9 cellular contexts compared by ENCODE assay signal in the genomic region with DNA sequence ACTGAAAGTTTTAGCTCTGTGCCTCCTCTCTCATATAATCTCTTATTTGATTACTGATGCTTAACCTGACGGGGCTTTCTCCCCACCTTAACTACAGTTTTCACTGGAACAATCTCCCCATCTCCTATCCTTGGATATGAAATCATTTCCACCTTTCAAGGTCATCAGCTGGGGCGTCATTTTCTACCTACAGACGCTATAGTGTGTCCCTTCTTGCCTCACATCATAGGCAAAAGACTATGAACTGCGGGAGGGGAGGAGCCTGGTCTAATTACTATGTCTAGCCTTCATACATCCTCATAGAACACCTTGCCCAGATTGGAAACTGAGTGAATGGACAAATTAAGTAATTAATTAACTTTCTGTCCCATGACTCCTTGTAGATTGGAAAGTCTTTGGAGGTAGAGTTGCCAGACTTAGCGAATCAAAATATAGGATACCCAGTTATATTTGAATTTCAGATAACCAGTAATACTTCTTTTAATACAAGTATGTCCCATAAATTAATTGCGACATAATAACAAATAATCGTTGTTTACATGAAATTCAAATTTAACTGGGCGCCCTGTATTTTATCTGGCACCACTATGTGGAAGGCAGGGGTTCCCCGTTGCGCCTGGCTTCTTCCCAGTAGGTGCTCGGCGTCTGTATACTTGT. TPM values are rescaled to one million over a fixed set of nuclear protein-coding genes. Genes with fewer than 3 reads are reported as not detected.
DNase-seq lines count a peak whose midpoint lies in the region; ATAC-seq and TF ChIP-seq lines count a peak whose summit lies in the region.
"Had no signal": no experiment of that assay in that cellular context is flagged by ENCODE, and none has a peak within 500 bp of the region (broad histone marks: within the 10 kb centered on the region; RNA-seq: fewer than 3 reads in every experiment).

No MANE protein-coding gene starts in this region.

- H3K27me3 ChIP-seq in KMS-11 (ENCODE audit: insufficient read depth, low read depth), result no peaks in the 10 kb centered on the region

- H3K27me3 Mint-ChIP-seq in stimulated activated naive CD8-positive, alpha-beta T cell treated with anti-CD3 and anti-CD28 coated beads, Interleukin-15, Interleukin-2, amounts not matched to agents 100 ng/mL and 50 ng/mL, for 24 hours, result no peaks in the 10 kb centered on the region
- H3K27me3 Mint-ChIP-seq in central memory CD8-positive, alpha-beta T cell, result no peaks in the 10 kb centered on the region
- no peaks in the 10 kb centered on the region for H3K27me3 Mint-ChIP-seq in mesothelial cell of epicardium (ENCODE audit: low read depth)

- H3K4me1 ChIP-seq in KMS-11 (ENCODE audit: low read depth, poor library complexity, severe bottlenecking), result peaks cover 29% of the 10 kb centered on the region

- no peak overlapping the region for H3K4me3 ChIP-seq in KMS-11 (IDR thresholded peaks at IDR 0.05; ENCODE audit: insufficient read depth, low read depth, low read length)

- no peaks in the 10 kb centered on the region for H3K36me3 ChIP-seq in KMS-11 (ENCODE audit: insufficient read depth)

- peaks cover 7% of the 10 kb centered on the region for H3K36me3 Mint-ChIP-seq in stimulated activated naive CD8-positive, alpha-beta T cell treated with anti-CD3 and anti-CD28 coated beads, Interleukin-15, Interleukin-2, amounts not matched to agents 100 ng/mL and 50 ng/mL, for 24 hours (ENCODE audit: low read depth)
- peaks cover 6% of the 10 kb centered on the region for H3K36me3 Mint-ChIP-seq in central memory CD8-positive, alpha-beta T cell (ENCODE audit: insufficient read depth)
- H3K36me3 Mint-ChIP-seq in mesothelial cell of epicardium, result no peaks in the 10 kb centered on the region

- H2AFZ ChIP-seq in KMS-11 (ENCODE audit: low read depth), result peak overlapping the region; percentile 71

- peak overlapping the region; percentile 58; the same call in 1 of the 2 replicates for H3K9ac ChIP-seq in KMS-11

- no peak overlapping the region; the same call in 1 of the 2 replicates for H3K27ac ChIP-seq in KMS-11

- no peaks in the 10 kb centered on the region for H3K9me3 Mint-ChIP-seq in stimulated activated naive CD8-positive, alpha-beta T cell treated with anti-CD3 and anti-CD28 coated beads, Interleukin-15, Interleukin-2, amounts not matched to agents 100 ng/mL and 50 ng/mL, for 24 hours
- H3K9me3 Mint-ChIP-seq in central memory CD8-positive, alpha-beta T cell, result no peaks in the 10 kb centered on the region
- peaks cover 15% of the 10 kb centered on the region for H3K9me3 Mint-ChIP-seq in mesothelial cell of epicardium

- TF ChIP-seq CTCF in KMS-11 (conservative IDR thresholded peaks at IDR 0.05; ENCODE audit: low read depth, low read length), result no peak
- no peak for TF ChIP-seq CTCF in mesothelial cell of epicardium (IDR thresholded peaks at IDR 0.05; ENCODE audit: unreplicated experiment)

- no peaks in the 10 kb centered on the region for H4K20me1 ChIP-seq in KMS-11 (ENCODE audit: insufficient read depth)

- H3K4me2 ChIP-seq in KMS-11, result peak overlapping the region; percentile 69

- H3K4me3 Mint-ChIP-seq in stimulated activated naive CD8-positive, alpha-beta T cell treated with anti-CD3 and anti-CD28 coated beads, Interleukin-15, Interleukin-2, amounts not matched to agents 100 ng/mL and 50 ng/mL, for 24 hours, result peak overlapping the region; percentile 86
- H3K4me3 Mint-ChIP-seq in central memory CD8-positive, alpha-beta T cell, result peak overlapping the region; percentile 92
- H3K4me3 Mint-ChIP-seq in mesothelial cell of epicardium, result peak overlapping the region; percentile 91

- H3K4me1 Mint-ChIP-seq in stimulated activated naive CD8-positive, alpha-beta T cell treated with anti-CD3 and anti-CD28 coated beads, Interleukin-15, Interleukin-2, amounts not matched to agents 100 ng/mL and 50 ng/mL, for 24 hours (ENCODE audit: low read depth), result peaks cover 29% of the 10 kb centered on the region
- peaks cover 21% of the 10 kb centered on the region for H3K4me1 Mint-ChIP-seq in central memory CD8-positive, alpha-beta T cell
- H3K4me1 Mint-ChIP-seq in mesothelial cell of epicardium, result peaks cover 9% of the 10 kb centered on the region

- peak overlapping the region; percentile 85 for H3K27ac Mint-ChIP-seq in stimulated activated naive CD8-positive, alpha-beta T cell treated with anti-CD3 and anti-CD28 coated beads, Interleukin-15, Interleukin-2, amounts not matched to agents 100 ng/mL and 50 ng/mL, for 24 hours
- H3K27ac Mint-ChIP-seq in central memory CD8-positive, alpha-beta T cell (ENCODE audit: low read depth), result peak overlapping the region; percentile 86
- peak overlapping the region; percentile 93 for H3K27ac Mint-ChIP-seq in mesothelial cell of epicardium

- DNase-seq in stimulated activated naive CD8-positive, alpha-beta T cell treated with anti-CD3 and anti-CD28 coated beads, Interleukin-15, Interleukin-2, amounts not matched to agents 100 U/mL and 50 U/mL, for 24 hours, result no peak
- DNase-seq in central memory CD8-positive, alpha-beta T cell (ENCODE audit: low spot score in 2 of 2), result no peak
- DNase-seq in mesothelial cell of epicardium (ENCODE audit: low spot score in 2 of 2, unreplicated experiment in 2 of 2), result no peak
- no peak for DNase-seq in 8988T
- no peak for DNase-seq in hypothalamus (lab: John Stamatoyannopoulos, UW)
- DNase-seq in EL, result no peak

- peaks cover 21% of the 10 kb centered on the region for H3K79me2 ChIP-seq in KMS-11 (ENCODE audit: insufficient read depth, low read depth)

- ATAC-seq in stimulated activated naive CD8-positive, alpha-beta T cell treated with anti-CD3 and anti-CD28 coated beads, Interleukin-15, Interleukin-2, amounts not matched to agents 100 U/mL and 50 U/mL, for 24 hours, result no peak
- no peak for ATAC-seq in central memory CD8-positive, alpha-beta T cell (replicated peaks; ENCODE audit: extremely low read depth, poor library complexity, severe bottlenecking)

RNA-seq across cellular contexts. Expression of a gene that starts 0.8 kb away (rescaled TPM):
- total RNA-seq in mesothelial cell of epicardium, result 84.2 to 95.7 TPM (median 85.6 TPM) in 3 replicates

RNA-seq across cellular contexts. Expression of a gene that starts 43.2 kb away (rescaled TPM):
- not detected in 3 replicates for total RNA-seq in mesothelial cell of epicardium
- total RNA-seq: lung microvascular endothelial cell had no signal
